20 cellular contexts compared by ENCODE assay signal in the genomic region with DNA sequence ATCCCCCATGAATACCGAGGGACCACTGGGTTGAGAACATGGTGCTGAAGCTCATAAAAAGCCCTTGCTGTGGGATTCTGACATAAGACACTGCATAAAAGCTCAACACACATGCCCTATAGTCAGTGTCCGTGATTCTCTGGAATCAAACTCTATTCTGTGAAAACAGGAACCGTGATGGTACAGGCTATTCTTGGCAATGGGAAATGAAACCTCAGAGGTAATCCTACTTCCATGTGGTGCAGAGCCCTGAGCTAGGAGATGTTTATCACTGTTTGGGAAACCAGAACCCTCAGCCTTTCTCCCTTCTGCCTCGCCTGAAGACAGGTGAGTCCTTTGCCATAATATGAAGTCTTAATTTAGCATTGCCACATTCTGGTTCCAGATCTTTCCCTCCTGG.
DNase-seq lines count a peak whose midpoint lies in the region; ATAC-seq and TF ChIP-seq lines count a peak whose summit lies in the region.
"Had no signal": no experiment of that assay in that cellular context is flagged by ENCODE, and none has a peak within 500 bp of the region (broad histone marks: within the 10 kb centered on the region; RNA-seq: fewer than 3 reads in every experiment).

No MANE protein-coding gene starts in this region.

- no peak overlapping the region for H3K4me2 ChIP-seq in mammary epithelial cell (ENCODE audit: insufficient read depth, low read depth, low read length)

- H3K27me3 ChIP-seq in left ventricle myocardium inferior (ENCODE audit: low read depth) (peaks cover 5% of the 10 kb centered on the region), mammary epithelial cell (ENCODE audit: insufficient read depth, low read length) (peaks cover 2% of the 10 kb centered on the region)
- H3K27me3 ChIP-seq: brain microvascular endothelial cell had no signal

- CTCF ChIA-PET in mammary epithelial cell (lab: Charles Lee; ENCODE audit: low non-redundant PET) = no interaction called here

- H4K20me1 ChIP-seq in mammary epithelial cell (ENCODE audit: insufficient read depth, low read length) = peaks cover 2% of the 10 kb centered on the region

- no peaks in the 10 kb centered on the region for H3K4me1 ChIP-seq in left ventricle myocardium inferior
- H3K4me1 ChIP-seq in mammary epithelial cell (ENCODE audit: insufficient read depth, low read length) = no peaks in the 10 kb centered on the region

- intact Hi-C loops in sciatic nerve (cut with DNase I) (no loop called here), left ventricle myocardium inferior (cut with micrococcal nuclease) (no loop called here), mammary epithelial cell (cut with micrococcal nuclease) (no loop called here)

- H3K36me3 ChIP-seq in left ventricle myocardium inferior = no peaks in the 10 kb centered on the region
- no peaks in the 10 kb centered on the region for H3K36me3 ChIP-seq in mammary epithelial cell (ENCODE audit: insufficient read depth, low read length)
- H3K36me3 ChIP-seq: brain microvascular endothelial cell, WERI-Rb-1 had no signal

- no peak overlapping the region for H2AFZ ChIP-seq in mammary epithelial cell (ENCODE audit: low read depth, low read length)

- H3K9me3 Mint-ChIP-seq in glutamatergic neuron (ENCODE audit: unreplicated experiment) = no peaks in the 10 kb centered on the region
- H3K9me3 Mint-ChIP-seq: activated naive CD8-positive, alpha-beta T cell treated with anti-CD3 and anti-CD28 coated beads, Interleukin-2, amount 10 ng/mL, durations not matched to agents 7 days and 5 days; activated T-helper 1 cell treated with anti-CD3 and anti-CD28 coated beads, Interleukin-12 subunit alpha, Interleukin-12 subunit beta, Interleukin-2, Interleukin-4 antibody, amounts not matched to agents 30 ng/mL and 10 ng/mL and 1 ng/mL, durations not matched to agents 14 hours and 24 hours and 36 hours; dendritic cell treated with granulocyte-macrophage colony-stimulating factor and Interleukin-4, amounts not matched to agents 40 ng/mL and 50 ng/mL, for 4 days; T-cell had no signal

- 26% methylated on average over 4 of the region's 4 CpGs for WGBS in mammary epithelial cell (ENCODE audit: low coverage, missing lambda C conversion rate)

- H3K36me3 Mint-ChIP-seq in glutamatergic neuron (ENCODE audit: unreplicated experiment) = no peaks in the 10 kb centered on the region
- H3K36me3 Mint-ChIP-seq: T-cell had no signal

- H3K9me3 ChIP-seq in left ventricle myocardium inferior (replicated peaks) (no peaks in the 10 kb centered on the region), mammary epithelial cell (replicated peaks; ENCODE audit: insufficient read depth, low read length) (no peaks in the 10 kb centered on the region)

- in situ Hi-C loops in mammary epithelial cell (cut with MboI; ENCODE audit: low sequenced_read_pairs in 2 of 2) = no loop called here

- BruUV-seq in mammary epithelial cell (replicated peaks; lab: Mats Ljungman, UMichigan) = no TSS peak

- H3K9ac ChIP-seq in mammary epithelial cell (ENCODE audit: insufficient read depth, low read length) = no peak overlapping the region

- no peaks in the 10 kb centered on the region for H3K4me1 Mint-ChIP-seq in glutamatergic neuron (ENCODE audit: low read depth, unreplicated experiment)

- H3K4me3 Mint-ChIP-seq in glutamatergic neuron (ENCODE audit: unreplicated experiment) = no peak overlapping the region
- H3K4me3 Mint-ChIP-seq: activated T-helper 1 cell treated with anti-CD3 and anti-CD28 coated beads, Interleukin-12 subunit alpha, Interleukin-12 subunit beta, Interleukin-2, Interleukin-4 antibody, amounts not matched to agents 30 ng/mL and 10 ng/mL and 1 ng/mL, durations not matched to agents 14 hours and 24 hours and 36 hours; dendritic cell treated with granulocyte-macrophage colony-stimulating factor and Interleukin-4, amounts not matched to agents 40 ng/mL and 50 ng/mL, for 4 days had no signal

- H3K27ac ChIP-seq in left ventricle myocardium inferior (replicated peaks) (no peak overlapping the region), mammary epithelial cell (ENCODE audit: insufficient read depth, low read depth, low read length) (no peak overlapping the region)
- H3K27ac ChIP-seq: brain microvascular endothelial cell, WERI-Rb-1 had no signal

- ATAC-seq in GM18502 (IDR thresholded peaks at IDR 0.05; ENCODE audit: poor library complexity, unreplicated experiment) (peak; percentile 59), HG03432 (IDR thresholded peaks at IDR 0.05; ENCODE audit: unreplicated experiment) (peak; percentile 52), sciatic nerve (peak; percentile 36)

- no peaks in the 10 kb centered on the region for H3K79me2 ChIP-seq in mammary epithelial cell (ENCODE audit: insufficient read depth, low read length)

- H3K27ac Mint-ChIP-seq in glutamatergic neuron (ENCODE audit: unreplicated experiment) = no peak overlapping the region
- H3K27ac Mint-ChIP-seq: activated naive CD8-positive, alpha-beta T cell treated with anti-CD3 and anti-CD28 coated beads, Interleukin-2, amount 10 ng/mL, durations not matched to agents 7 days and 5 days; activated T-helper 1 cell treated with anti-CD3 and anti-CD28 coated beads, Interleukin-12 subunit alpha, Interleukin-12 subunit beta, Interleukin-2, Interleukin-4 antibody, amounts not matched to agents 30 ng/mL and 10 ng/mL and 1 ng/mL, durations not matched to agents 14 hours and 24 hours and 36 hours had no signal

- dilution Hi-C loops in mammary epithelial cell (cut with HindIII; ENCODE audit: low sequenced_read_pairs) = no loop called here

- H3K27me3 Mint-ChIP-seq in glutamatergic neuron (ENCODE audit: unreplicated experiment) = no peaks in the 10 kb centered on the region
- H3K27me3 Mint-ChIP-seq: dendritic cell treated with granulocyte-macrophage colony-stimulating factor and Interleukin-4, amounts not matched to agents 40 ng/mL and 50 ng/mL, for 4 days; T-cell had no signal

- no peak overlapping the region for H3K4me3 ChIP-seq in left ventricle myocardium inferior
- H3K4me3 ChIP-seq in mammary epithelial cell (replicated peaks in 1 of 3; ENCODE audit: insufficient read depth in 1 of 3, low read depth in 2 of 3, low read length in 3 of 3) = no peak overlapping the region

- TF ChIP-seq CTCF in left ventricle myocardium inferior (IDR thresholded peaks at IDR 0.05; ENCODE audit: borderline replicate concordance) (no peak), glutamatergic neuron (IDR thresholded peaks at IDR 0.05; ENCODE audit: partially characterized antibody, unreplicated experiment) (no peak), mammary epithelial cell (conservative IDR thresholded peaks at IDR 0.05 in 1 of 2, IDR thresholded peaks at IDR 0.05 in 1 of 2; ENCODE audit: extremely low read depth in 1 of 2, insufficient read depth in 1 of 2, low read depth in 1 of 2, low read length in 2 of 2) (no peak)

- DNase-seq in SKM-1 (lab: John Stamatoyannopoulos, UW; ENCODE audit: unreplicated experiment) (peak; percentile 12), sciatic nerve (ENCODE audit: low spot score) (no peak), left ventricle myocardium inferior (no peak), glutamatergic neuron (no peak), mammary epithelial cell (no peak), hepatic stellate cell (ENCODE audit: low spot score) (no peak)
- DNase-seq: activated naive CD8-positive, alpha-beta T cell treated with anti-CD3 and anti-CD28 coated beads, Interleukin-2, amount 10 ng/mL, durations not matched to agents 7 days and 5 days; foreskin melanocyte; NCI-H2029 treated with DMSO at 0.1 percent for 48 hours; posterior cingulate gyrus; stimulated activated CD4-positive, alpha-beta T cell treated with anti-CD3 and anti-CD28 coated beads, Interleukin-12 subunit alpha, Interleukin-12 subunit beta, amount 100 ng/mL, for 4 hours; stimulated activated naive CD4-positive, alpha-beta T cell treated with Interleukin-2 at 50 U/mL for 16 hours; trophoblast cell; WERI-Rb-1 had no signal
